Comparison of ENCODE assay signal across 8 cellular contexts in the genomic region with DNA sequence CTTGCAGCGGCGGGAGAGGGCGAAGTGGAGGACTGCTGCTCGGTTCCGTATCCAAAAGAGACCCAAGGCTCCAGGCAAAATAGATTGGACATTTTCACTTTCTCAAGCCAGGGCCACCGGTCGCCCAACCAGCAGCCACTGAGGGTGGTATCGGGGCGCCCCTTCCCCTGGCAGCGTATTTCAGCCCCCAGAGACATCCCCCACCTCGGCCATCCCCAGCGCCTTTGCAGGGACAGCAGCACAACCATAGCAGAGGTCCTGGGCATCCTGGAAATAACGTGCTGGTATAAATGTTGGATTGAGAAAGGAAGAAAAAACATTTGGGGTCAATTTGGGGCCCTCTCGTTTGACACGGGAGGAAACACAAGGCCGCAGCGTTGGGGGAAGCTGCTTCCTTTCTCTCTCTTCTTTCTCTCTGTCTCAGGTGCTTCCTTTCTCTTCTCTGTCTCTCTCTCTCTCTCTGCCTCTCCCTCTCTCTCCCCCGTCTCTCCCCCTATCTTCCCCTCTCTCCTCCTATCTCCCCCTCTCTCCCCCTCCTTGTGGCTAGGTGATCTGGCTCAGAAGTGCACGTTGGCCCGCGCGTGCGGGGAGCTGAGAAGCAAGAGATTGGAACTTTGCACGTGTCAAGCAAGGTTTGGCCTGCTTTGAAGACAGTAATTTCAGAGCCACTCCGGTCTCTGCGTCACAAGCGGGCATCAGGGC. TPM values are rescaled to one million over a fixed set of nuclear protein-coding genes. Genes with fewer than 3 reads are reported as not detected.
DNase-seq lines count a peak whose midpoint lies in the region; ATAC-seq and TF ChIP-seq lines count a peak whose summit lies in the region.

No MANE protein-coding gene starts in this region.

- H3K9me3 Mint-ChIP-seq in activated CD4-positive, alpha-beta T cell treated with anti-CD3 and anti-CD28 coated beads, Interleukin-2, amount 10 ng/mL, durations not matched to agents 24 days and 14 days, result no peaks in the 10 kb centered on the region
- H3K9me3 Mint-ChIP-seq in effector memory CD8-positive, alpha-beta T cell, result no peaks in the 10 kb centered on the region
- H3K9me3 Mint-ChIP-seq in chondrocyte (ENCODE audit: low read depth), result no peaks in the 10 kb centered on the region

- TF ChIP-seq CTCF in parathyroid adenoma (IDR thresholded peaks at IDR 0.05) (no peak), chondrocyte (IDR thresholded peaks at IDR 0.05) (no peak)

- H3K27me3 ChIP-seq in parathyroid adenoma (ENCODE audit: control insufficient read depth, insufficient read depth, low read length), result no peaks in the 10 kb centered on the region

- peak; percentile 34 for ATAC-seq in effector memory CD8-positive, alpha-beta T cell (replicated peaks)
- ATAC-seq in HG03378 (IDR thresholded peaks at IDR 0.05; ENCODE audit: unreplicated experiment), result no peak

- H3K4me2 ChIP-seq in parathyroid adenoma (ENCODE audit: low read length), result peak overlapping the region; percentile 75

- intact Hi-C loops in activated CD4-positive, alpha-beta T cell treated with anti-CD3 and anti-CD28 coated beads, Interleukin-2, amount 10 ng/mL, durations not matched to agents 24 days and 14 days (cut with micrococcal nuclease), result loop anchor here (2.0 to 10.0 kb wide), 2 partner anchors 167 to 317 kb away; partner anchors contain the start of gene MYO10

- no peak overlapping the region for H3K27ac Mint-ChIP-seq in activated CD4-positive, alpha-beta T cell treated with anti-CD3 and anti-CD28 coated beads, Interleukin-2, amount 10 ng/mL, durations not matched to agents 24 days and 14 days
- H3K27ac Mint-ChIP-seq in effector memory CD8-positive, alpha-beta T cell, result no peak overlapping the region
- no peak overlapping the region for H3K27ac Mint-ChIP-seq in chondrocyte (ENCODE audit: unreplicated experiment)

- peaks cover 3% of the 10 kb centered on the region for H3K4me1 ChIP-seq in parathyroid adenoma

- H3K36me3 Mint-ChIP-seq in activated CD4-positive, alpha-beta T cell treated with anti-CD3 and anti-CD28 coated beads, Interleukin-2, amount 10 ng/mL, durations not matched to agents 24 days and 14 days (ENCODE audit: low read depth), result peaks cover 18% of the 10 kb centered on the region
- H3K36me3 Mint-ChIP-seq in effector memory CD8-positive, alpha-beta T cell (ENCODE audit: insufficient read depth), result peaks cover 10% of the 10 kb centered on the region
- H3K36me3 Mint-ChIP-seq in chondrocyte (ENCODE audit: low read depth), result no peaks in the 10 kb centered on the region

- peak overlapping the region; percentile 61 for H3K27ac ChIP-seq in parathyroid adenoma

- H3K27me3 Mint-ChIP-seq in activated CD4-positive, alpha-beta T cell treated with anti-CD3 and anti-CD28 coated beads, Interleukin-2, amount 10 ng/mL, durations not matched to agents 24 days and 14 days, result no peaks in the 10 kb centered on the region
- H3K27me3 Mint-ChIP-seq in effector memory CD8-positive, alpha-beta T cell, result no peaks in the 10 kb centered on the region
- peaks cover 24% of the 10 kb centered on the region for H3K27me3 Mint-ChIP-seq in chondrocyte (ENCODE audit: low read depth)

- no peak overlapping the region for H3K9ac ChIP-seq in parathyroid adenoma

- no peak overlapping the region for H3K4me3 Mint-ChIP-seq in activated CD4-positive, alpha-beta T cell treated with anti-CD3 and anti-CD28 coated beads, Interleukin-2, amount 10 ng/mL, durations not matched to agents 24 days and 14 days
- H3K4me3 Mint-ChIP-seq in effector memory CD8-positive, alpha-beta T cell, result no peak overlapping the region
- H3K4me3 Mint-ChIP-seq in chondrocyte (ENCODE audit: unreplicated experiment), result no peak overlapping the region

- no peaks in the 10 kb centered on the region for H3K36me3 ChIP-seq in parathyroid adenoma (ENCODE audit: control insufficient read depth, insufficient read depth, low read length)

- DNase-seq in NCI-H2171 treated with DMSO at 0.1 percent for 48 hours (lab: John Stamatoyannopoulos, UW), result peak; percentile 40
- no peak for DNase-seq in NCI-H2171 (lab: John Stamatoyannopoulos, UW)
- DNase-seq in activated CD4-positive, alpha-beta T cell treated with anti-CD3 and anti-CD28 coated beads, Interleukin-2, amount 10 ng/mL, durations not matched to agents 24 days and 14 days, result peak; percentile 83
- DNase-seq in effector memory CD8-positive, alpha-beta T cell, result peak; percentile 22 to 40 (median 36)
- DNase-seq in chondrocyte (ENCODE audit: low spot score), result no peak
- DNase-seq in dedifferentiated amniotic fluid mesenchymal stem cell (ENCODE audit: extremely low spot score), result no peak

- no peaks in the 10 kb centered on the region for H3K79me2 ChIP-seq in parathyroid adenoma

- H3K4me1 Mint-ChIP-seq in activated CD4-positive, alpha-beta T cell treated with anti-CD3 and anti-CD28 coated beads, Interleukin-2, amount 10 ng/mL, durations not matched to agents 24 days and 14 days, result peaks cover 36% of the 10 kb centered on the region
- H3K4me1 Mint-ChIP-seq in effector memory CD8-positive, alpha-beta T cell (ENCODE audit: low read depth in 2 of 2), result peaks cover 12 to 13% of the 10 kb centered on the region in 2 donors
- H3K4me1 Mint-ChIP-seq in chondrocyte (ENCODE audit: low read depth), result peaks cover 7% of the 10 kb centered on the region

- peak overlapping the region; percentile 89 for H2AFZ ChIP-seq in parathyroid adenoma

- peak overlapping the region; percentile 49 for H3K4me3 ChIP-seq in parathyroid adenoma (ENCODE audit: low read depth, low read length)

- no peaks in the 10 kb centered on the region for H3K9me3 ChIP-seq in parathyroid adenoma (ENCODE audit: control insufficient read depth, low read length)

RNA-seq across cellular contexts. Expression of gene RETREG1, which starts 0.6 kb away (rescaled TPM):
- 21.1 and 21.5 TPM in 2 replicates for total RNA-seq in activated CD4-positive, alpha-beta T cell treated with anti-CD3 and anti-CD28 coated beads, Interleukin-2, amount 10 ng/mL, durations not matched to agents 24 days and 14 days
- total RNA-seq in chondrocyte, result 2.8 to 3.3 TPM (median 2.9 TPM) in 3 replicates

Comparison
In these comparisons a context has a peak if more than half of its experiments do, and no peak if none do; other contexts are left out.
1. DNase-seq: peak in NCI-H2171 treated with DMSO at 0.1 percent for 48 hours (single experiment), activated CD4-positive, alpha-beta T cell treated with anti-CD3 and anti-CD28 coated beads, Interleukin-2, amount 10 ng/mL, durations not matched to agents 24 days and 14 days (single experiment) and effector memory CD8-positive, alpha-beta T cell (3 of 3); none in NCI-H2171 (single experiment), chondrocyte (single experiment) and dedifferentiated amniotic fluid mesenchymal stem cell (single experiment).